Comparison of ENCODE assay signal across 1 cellular context in genomic region chr6:65002882-65003281, GRCh38.
DNase-seq lines count a peak whose midpoint lies in the region; ATAC-seq, FAIRE-seq and TF ChIP-seq lines count a peak whose summit lies in the region.
"Not testable (repeated sequence)": the region's sequence is repeated elsewhere in the genome, so short reads cannot be mapped to it uniquely, and the experiment has no call there.

No MANE protein-coding gene starts in this region.

- not testable (repeated sequence) for H2AFZ ChIP-seq in HepG2 (ENCODE audit: low read length)

- H3K27ac ChIP-seq in HepG2 (ENCODE audit: extremely low read length, insufficient read depth, low read length) = not testable (repeated sequence)

- ATAC-seq in HepG2 = not testable (repeated sequence)

- not testable (repeated sequence) for TF ChIP-seq POLR2A in HepG2 (IDR thresholded peaks at IDR 0.05; ENCODE audit: insufficient read depth in 1 of 2, low read depth in 2 of 2, low read length in 2 of 2)

- not testable (repeated sequence) for TF ChIP-seq EP300 in HepG2 (IDR thresholded peaks at IDR 0.05; ENCODE audit: low read depth in 2 of 2, low read length in 2 of 2); HepG2 (CRISPR knock-in tag; IDR thresholded peaks at IDR 0.05; ENCODE audit: borderline replicate concordance)

- H3K9ac ChIP-seq in HepG2 (ENCODE audit: insufficient read depth, low read depth, low read length) = not testable (repeated sequence)

- H3K9me3 ChIP-seq in HepG2 (ENCODE audit: low read length) = not testable (repeated sequence)

- FAIRE-seq in HepG2 (lab: Jason Lieb, UNC) = not testable (repeated sequence)

- H3K4me1 ChIP-seq in HepG2 (ENCODE audit: insufficient read depth, low read length) = not testable (repeated sequence)

- not testable (repeated sequence) for H3K36me3 ChIP-seq in HepG2 (replicated peaks in 1 of 2; ENCODE audit: control insufficient read depth in 1 of 2, insufficient read depth in 2 of 2, low read length in 2 of 2)

- H3K4me2 ChIP-seq in HepG2 (ENCODE audit: low read depth, low read length) = not testable (repeated sequence)

- intact Hi-C loops in HepG2 (cut with micrococcal nuclease; ENCODE audit: unreplicated experiment) = not testable (repeated sequence)

- CTCF ChIA-PET in HepG2 (lab: Yijun Ruan, JAX; ENCODE audit: low intra/inter-chr PET ratio, low total read pairs) = not testable (repeated sequence)

- in situ Hi-C loops in HepG2 (cut with HindIII; ENCODE audit: extremely low pct_ligation_motif_present, low pct_unique_long_range_greater_than_20kb) = not testable (repeated sequence)

- POLR2A ChIA-PET in HepG2 (lab: Yijun Ruan, JAX) = not testable (repeated sequence)

- BruUV-seq in HepG2 (replicated peaks; lab: Mats Ljungman, UMichigan) = not testable (repeated sequence)

- TF ChIP-seq CTCF in HepG2 (CRISPR knock-in tag; IDR thresholded peaks at IDR 0.05) = not testable (repeated sequence)

- not testable (repeated sequence) for TF ChIP-seq RAD21 in HepG2 (CRISPR knock-in tag; IDR thresholded peaks at IDR 0.05)

- not testable (repeated sequence) for H3K79me2 ChIP-seq in HepG2 (ENCODE audit: insufficient read depth, low read length)

- not testable (repeated sequence) for H3K27me3 ChIP-seq in HepG2 (ENCODE audit: control insufficient read depth in 1 of 2, insufficient read depth in 2 of 2, low read length in 2 of 2)

- not testable (repeated sequence) for H3K4me3 ChIP-seq in HepG2 (replicated peaks in 1 of 3; ENCODE audit: insufficient read depth in 1 of 3, low read depth in 2 of 3, low read length in 3 of 3)

- not testable (repeated sequence) for H4K20me1 ChIP-seq in HepG2 (ENCODE audit: insufficient read depth, low read length)

- WGBS in HepG2 (ENCODE audit: low lambda C conversion rate) = 35% methylated on average over 4 of the region's 4 CpGs

- DNase-seq in HepG2 (ENCODE audit: low spot score) = not testable (repeated sequence)

TF ChIP-seq in HepG2, 621 proteins besides CTCF, POLR2A, EP300 and RAD21:
- TF ChIP-seq NR2F1 (CRISPR knock-in tag; IDR thresholded peaks at IDR 0.05) (peak in 1 of 2 experiments; percentile 36; a peak in 1 of 4 replicates), NR2C2 (CRISPR knock-in tag; IDR thresholded peaks at IDR 0.05; ENCODE audit: borderline replicate concordance) (peak; percentile 30; the same call in 1 of the 2 replicates), ZNF33A (CRISPR knock-in tag; IDR thresholded peaks at IDR 0.05; ENCODE audit: borderline replicate concordance) (peak; percentile 99)
TF ChIP-seq in HepG2: peak in this region for 3; not testable (repeated sequence) for 618.
